ENCODE assay signal across 13 cellular contexts in genomic region chr2:85259865-85260264, GRCh38.
DNase-seq lines count a peak whose midpoint lies in the region; ATAC-seq and TF ChIP-seq lines count a peak whose summit lies in the region.
"Had no signal": no experiment of that assay in that cellular context is flagged by ENCODE, and none has a peak within 500 bp of the region (broad histone marks: within the 10 kb centered on the region; RNA-seq: fewer than 3 reads in every experiment).

No MANE protein-coding gene starts in this region.

- intact Hi-C loops in sigmoid colon (cut with DNase I): no loop called here
- intact Hi-C loops in PC-3 (cut with micrococcal nuclease): no loop called here

- no peaks in the 10 kb centered on the region for H4K20me1 ChIP-seq in PC-3 (ENCODE audit: low read length)

- H3K9me3 ChIP-seq in AG04450 (ENCODE audit: control insufficient read depth, insufficient read depth, low read length): no peaks in the 10 kb centered on the region
- H3K9me3 ChIP-seq in RWPE2 (ENCODE audit: severe bottlenecking): no peaks in the 10 kb centered on the region
- no peaks in the 10 kb centered on the region for H3K9me3 ChIP-seq in right atrium auricular region
- no peaks in the 10 kb centered on the region for H3K9me3 ChIP-seq in sigmoid colon
- H3K9me3 ChIP-seq in PC-3 (ENCODE audit: low read length): no peaks in the 10 kb centered on the region

- H3K4me2 ChIP-seq in PC-3 (ENCODE audit: low read length): no peak overlapping the region

- H3K4me1 ChIP-seq in RWPE2 (ENCODE audit: insufficient read depth, poor library complexity, severe bottlenecking): peaks cover 60% of the 10 kb centered on the region
- H3K4me1 ChIP-seq in right atrium auricular region: peaks cover 0 to 66% of the 10 kb centered on the region in 2 donors
- H3K4me1 ChIP-seq in sigmoid colon: peaks cover 0 to 44% (median 32%) of the 10 kb centered on the region in 4 donors
- peaks cover 21% of the 10 kb centered on the region for H3K4me1 ChIP-seq in PC-3 (ENCODE audit: insufficient read depth, low read length)

- H3K79me2 ChIP-seq in PC-3 (ENCODE audit: low read length): no peaks in the 10 kb centered on the region

- POLR2A ChIA-PET in AG04450 (lab: Yijun Ruan, JAX): interaction anchor here (1.1 kb wide), 1 partner anchor 9 kb away, joined by 3 read pairs; no protein-coding TSS in a partner anchor
- POLR2A ChIA-PET in PC-3 (lab: Charles Lee; ENCODE audit: unreplicated experiment): no interaction called here

- no TSS peak for BruUV-seq in PC-3 (replicated peaks; lab: Mats Ljungman, UMichigan)

- peak overlapping the region; percentile 72 for H3K27ac ChIP-seq in AG04450 (ENCODE audit: low read depth, low read length)
- peak overlapping the region; percentile 93 for H3K27ac ChIP-seq in RWPE2 (ENCODE audit: poor library complexity, severe bottlenecking)
- H3K27ac ChIP-seq in right atrium auricular region: peak overlapping the region; percentile 77 to 79
- peak overlapping the region; percentile 34 to 76 (median 47) for H3K27ac ChIP-seq in sigmoid colon
- H3K27ac ChIP-seq in PC-3 (ENCODE audit: low read length): no peak overlapping the region

- no peak overlapping the region for H3K9ac ChIP-seq in PC-3 (ENCODE audit: low read length)

- WGBS in sigmoid colon, 2 donors: 86 to 90% methylated on average over 3 of the region's 3 CpGs

- TF ChIP-seq POLR2A in sigmoid colon (IDR thresholded peaks at IDR 0.05): no peak

- TF ChIP-seq CTCF in AG04450 (IDR thresholded peaks at IDR 0.05; ENCODE audit: low read depth, low read length) (no peak), RWPE2 (IDR thresholded peaks at IDR 0.05; ENCODE audit: poor library complexity, severe bottlenecking) (no peak), right atrium auricular region (IDR thresholded peaks at IDR 0.05) (no peak), sigmoid colon (IDR thresholded peaks at IDR 0.05) (no peak), PC-3 (conservative IDR thresholded peaks at IDR 0.05; ENCODE audit: low read depth, low read length) (no peak)

- H3K9me2 ChIP-seq in PC-3 (replicated peaks; ENCODE audit: low read length): no peaks in the 10 kb centered on the region

- H2AFZ ChIP-seq in PC-3 (ENCODE audit: low read length): no peak overlapping the region

- no peak for TF ChIP-seq EP300 in sigmoid colon (IDR thresholded peaks at IDR 0.05)

- H3K36me3 ChIP-seq in RWPE2 (ENCODE audit: low read depth) (peaks cover 7% of the 10 kb centered on the region), right atrium auricular region (no peaks in the 10 kb centered on the region), sigmoid colon (no peaks in the 10 kb centered on the region), PC-3 (ENCODE audit: low read depth, low read length) (no peaks in the 10 kb centered on the region)

- CTCF ChIA-PET in AG04450 (lab: Charles Lee): interaction anchor here (0.5 kb wide), 1 partner anchor 26 kb away, joined by 3 read pairs; no protein-coding TSS in a partner anchor
- CTCF ChIA-PET in PC-3 (lab: Charles Lee): no interaction called here

- no peak for ATAC-seq in RWPE2 (ENCODE audit: low read depth)
- no peak for ATAC-seq in HG03196 (IDR thresholded peaks at IDR 0.05; ENCODE audit: unreplicated experiment)
- no peak for ATAC-seq in PC-3
- ATAC-seq: natural killer cell had no signal

- H3K4me3 ChIP-seq in AG04450 (ENCODE audit: low read depth, low read length) (no peak overlapping the region), RWPE2 (ENCODE audit: severe bottlenecking) (no peak overlapping the region), right atrium auricular region (no peak overlapping the region), sigmoid colon (no peak overlapping the region), PC-3 (ENCODE audit: low read length) (no peak overlapping the region)

- H3F3A ChIP-seq in PC-3 (ENCODE audit: low read length, unreplicated experiment): no peaks in the 10 kb centered on the region

- DNase-seq in AG04450 (ENCODE audit: low read depth, low spot score): no peak
- no peak for DNase-seq in RWPE2 (ENCODE audit: low spot score)
- DNase-seq in right atrium auricular region (ENCODE audit: low spot score): no peak
- no peak for DNase-seq in sigmoid colon
- DNase-seq in HuH-7 (ENCODE audit: low spot score): no peak
- no peak for DNase-seq in NCI-H187 treated with DMSO at 0.1 percent for 48 hours (lab: John Stamatoyannopoulos, UW)
- DNase-seq in PC-3: no peak
- DNase-seq: activated CD4-positive, CD25-positive, alpha-beta regulatory T cell; HCEC 1CT; head of caudate nucleus; natural killer cell; stimulated activated naive CD4-positive, alpha-beta T cell had no signal

- H3K27me3 ChIP-seq in AG04450 (ENCODE audit: control insufficient read depth, insufficient read depth, low read length) (no peaks in the 10 kb centered on the region), RWPE2 (ENCODE audit: insufficient read depth, poor library complexity, severe bottlenecking) (no peaks in the 10 kb centered on the region), right atrium auricular region (no peaks in the 10 kb centered on the region), sigmoid colon (no peaks in the 10 kb centered on the region), PC-3 (ENCODE audit: low read length) (no peaks in the 10 kb centered on the region)
